22 cellular contexts compared by ENCODE assay signal in genomic region chr5:41507501-41507900, GRCh38. TPM values are rescaled to one million over a fixed set of nuclear protein-coding genes. Genes with fewer than 3 reads are reported as not detected.
"Had no signal": no experiment of that assay in that cellular context is flagged by ENCODE, and none has a peak within 500 bp of the region (broad histone marks: within the 10 kb centered on the region; RNA-seq: fewer than 3 reads in every experiment).

No MANE protein-coding gene starts in this region.

- H3K4me3 ChIP-seq: gastrocnemius medialis, lower lobe of right lung, psoas muscle, right lobe of liver, suprapubic skin, vagina had no signal

- H3K9me3 ChIP-seq: gastrocnemius medialis, lower lobe of right lung, psoas muscle, right lobe of liver, suprapubic skin, vagina had no signal

- H3K27me3 ChIP-seq: vagina had no signal

- H3K4me1 ChIP-seq: psoas muscle had no signal

- ATAC-seq: gastrocnemius medialis; lower lobe of right lung; naive thymus-derived CD8-positive, alpha-beta T cell; psoas muscle; right lobe of liver; stimulated activated naive CD8-positive, alpha-beta T cell treated with anti-CD3 and anti-CD28 coated beads, Interleukin-15, amount 100 ng/mL, for 72 hours had no signal

- H3K27ac ChIP-seq: gastrocnemius medialis, lower lobe of right lung, psoas muscle, right lobe of liver, suprapubic skin, vagina, VCaP had no signal

- DNase-seq: activated CD4-positive, CD25-positive, alpha-beta regulatory T cell treated with anti-CD3 and anti-CD28 coated beads, Interleukin-2, amount 50 U/mL, for 72 hours; activated CD8-positive, alpha-beta memory T cell treated with anti-CD3 and anti-CD28 coated beads for 24 hours; activated CD8-positive, alpha-beta memory T cell treated with anti-CD3 and anti-CD28 coated beads, Interleukin-2, amount 50 U/mL, for 48 hours; activated gamma-delta T cell; activated naive CD8-positive, alpha-beta T cell treated with anti-CD3 and anti-CD28 coated beads for 36 hours; activated T-cell treated with anti-CD3 and anti-CD28 coated beads, Interleukin-2, amount 50 U/mL, for 48 hours; amniotic stem cell; gastrocnemius medialis; head of caudate nucleus; lower lobe of right lung; naive thymus-derived CD8-positive, alpha-beta T cell; psoas muscle; right lobe of liver; small intestine; stimulated activated CD4-positive, alpha-beta T cell treated with anti-CD3 and anti-CD28 coated beads, Interleukin-15, amount 100 ng/mL, for 24 hours; stimulated activated CD4-positive, alpha-beta T cell treated with anti-CD3 and anti-CD28 coated beads, Interleukin-2, amount 100 ng/mL, for 48 hours; stimulated activated naive CD8-positive, alpha-beta T cell treated with anti-CD3 and anti-CD28 coated beads, Interleukin-15, amount 100 ng/mL, for 72 hours; T-helper 2 cell had no signal

- H3K36me3 ChIP-seq: gastrocnemius medialis, lower lobe of right lung, right lobe of liver, suprapubic skin, vagina had no signal

RNA-seq across cellular contexts. Expression of gene PLCXD3, which starts 2.9 kb away (rescaled TPM):
- total RNA-seq: activated naive CD8-positive, alpha-beta T cell treated with anti-CD3 and anti-CD28 coated beads for 36 hours; naive thymus-derived CD8-positive, alpha-beta T cell; osteocyte had no signal
- polyA plus RNA-seq: naive thymus-derived CD8-positive, alpha-beta T cell had no signal
